Comparison of ENCODE assay signal across 32 cellular contexts in the genomic region with DNA sequence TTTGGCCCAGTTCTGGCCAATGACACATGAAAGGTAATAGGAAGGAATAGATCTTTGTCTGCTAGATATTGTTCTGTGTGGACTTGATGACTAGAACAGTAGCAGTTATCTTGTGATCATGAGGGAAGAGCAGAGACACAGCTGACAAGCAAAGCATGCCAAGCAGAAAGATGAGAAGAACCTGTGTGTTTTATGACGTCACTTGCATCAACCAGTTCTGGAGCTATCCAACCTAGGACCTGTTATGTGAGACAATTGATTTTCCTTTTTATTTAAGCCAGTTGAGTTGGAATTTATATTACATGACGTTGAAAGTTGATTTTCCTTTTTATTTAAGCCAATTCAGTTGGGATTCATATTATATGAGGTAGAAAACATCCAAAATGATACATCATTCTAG.
"Had no signal": no experiment of that assay in that cellular context is flagged by ENCODE, and none has a peak within 500 bp of the region (broad histone marks: within the 10 kb centered on the region; RNA-seq: fewer than 3 reads in every experiment).

No MANE protein-coding gene starts in this region.

- H3K4me3 ChIP-seq: adrenal gland, body of pancreas, breast epithelium had no signal

- H3K4me1 ChIP-seq: adrenal gland, body of pancreas, breast epithelium had no signal

- ATAC-seq: activated CD8-positive, alpha-beta T cell treated with anti-CD3 and anti-CD28 coated beads for 36 hours; activated naive CD4-positive, alpha-beta T cell treated with anti-CD3 and anti-CD28 coated beads, Interleukin-2, amount 50 U/mL, for 72 hours; activated T-cell treated with anti-CD3 and anti-CD28 coated beads, Interleukin-2, amount 50 U/mL, for 4 hours; activated T-cell treated with anti-CD3 and anti-CD28 coated beads, Interleukin-2, amount 50 U/mL, for 72 hours; activated T-helper 17 cell treated with anti-CD3 and anti-CD28 coated beads, Interleukin-2, amount 50 U/mL, for 72 hours; body of pancreas had no signal

- DNase-seq: activated B cell treated with CpG ODN at 0.5 μM for 24 hours; activated CD4-positive, alpha-beta memory T cell treated with anti-CD3 and anti-CD28 coated beads for 36 hours; activated CD4-positive, alpha-beta T cell treated with anti-CD3 and anti-CD28 coated beads for 48 hours; activated CD4-positive, alpha-beta T cell treated with anti-CD3 and anti-CD28 coated beads, Interleukin-2, amount 50 U/mL, for 1 hour; activated CD4-positive, alpha-beta T cell treated with anti-CD3 and anti-CD28 coated beads, Interleukin-2, amount 50 U/mL, for 4 hours; activated CD4-positive, CD25-positive, alpha-beta regulatory T cell treated with anti-CD3 and anti-CD28 coated beads, Interleukin-2, amount 50 U/mL, for 72 hours; activated CD8-positive, alpha-beta memory T cell treated with anti-CD3 and anti-CD28 coated beads, Interleukin-2, amount 50 U/mL, for 4 hours; activated CD8-positive, alpha-beta T cell treated with anti-CD3 and anti-CD28 coated beads for 36 hours; activated effector memory CD4-positive, alpha-beta T cell treated with anti-CD3 and anti-CD28 coated beads, Interleukin-2, amount 50 U/mL, for 16 hours; activated gamma-delta T cell treated with Interleukin-2 at 50 U/mL for 16 hours; activated naive CD4-positive, alpha-beta T cell; activated naive CD4-positive, alpha-beta T cell treated with anti-CD3 and anti-CD28 coated beads for 36 hours; activated naive CD4-positive, alpha-beta T cell treated with anti-CD3 and anti-CD28 coated beads, Interleukin-2, amount 50 U/mL, for 16 hours; activated naive CD8-positive, alpha-beta T cell treated with anti-CD3 and anti-CD28 coated beads for 36 hours; activated T-cell treated with anti-CD3 and anti-CD28 coated beads for 4 hours; activated T-cell treated with anti-CD3 and anti-CD28 coated beads, Interleukin-2, amount 50 U/mL, for 1 hour; activated T-cell treated with anti-CD3 and anti-CD28 coated beads, Interleukin-2, amount 50 U/mL, for 4 hours; activated T-cell treated with anti-CD3 and anti-CD28 coated beads, Interleukin-2, amount 50 U/mL, for 72 hours; adrenal gland; amniotic stem cell; aorta; body of pancreas; brain microvascular endothelial cell; central memory CD4-positive, alpha-beta T cell; T-helper 2 cell; T-helper 9 cell had no signal

- H3K27ac ChIP-seq: adrenal gland, body of pancreas, brain microvascular endothelial cell, breast epithelium, VCaP had no signal

- H3K27me3 ChIP-seq: adrenal gland, body of pancreas, brain microvascular endothelial cell had no signal

- H3K36me3 ChIP-seq: adrenal gland, brain microvascular endothelial cell, breast epithelium had no signal

- FAIRE-seq: astrocyte, TTC549 had no signal

- H3K9me3 ChIP-seq: adrenal gland, body of pancreas, breast epithelium had no signal
